ENCODE assay signal across 16 cellular contexts in the genomic region with DNA sequence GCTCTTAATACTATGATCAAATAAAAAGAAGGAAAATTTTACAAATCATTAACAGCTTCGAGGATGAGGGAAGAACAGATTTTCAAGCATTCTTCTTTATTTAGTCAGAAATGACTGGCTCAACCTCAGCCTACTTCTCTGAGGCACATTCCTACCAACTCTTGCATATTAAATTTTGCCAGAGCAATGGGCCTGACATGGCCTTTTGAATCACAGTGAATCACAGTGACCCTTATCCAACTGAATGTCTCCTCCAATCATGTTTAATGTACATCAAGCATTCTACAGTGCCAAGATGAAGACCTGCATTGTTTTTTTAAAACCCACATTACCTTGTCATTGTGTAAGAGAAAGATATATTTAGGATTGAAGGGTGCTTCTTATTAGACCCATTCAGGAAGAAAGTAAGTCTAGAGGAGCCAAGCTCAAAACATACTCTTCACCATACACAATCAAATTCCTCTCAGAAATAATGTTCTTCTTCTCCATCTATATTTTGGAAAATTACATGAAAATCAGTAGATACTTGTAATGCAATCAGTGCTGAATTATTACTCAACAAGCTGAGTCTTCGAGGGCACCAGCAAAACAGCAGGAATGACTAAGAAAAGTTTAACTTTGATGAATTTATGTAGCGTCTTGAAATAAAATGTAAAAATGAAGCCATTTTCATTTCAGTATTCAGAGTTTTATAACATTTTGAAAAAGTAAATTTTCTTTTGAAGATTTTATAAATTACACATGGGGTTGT. TPM values are rescaled to one million over a fixed set of nuclear protein-coding genes. Genes with fewer than 3 reads are reported as not detected.
A peak's percentile ranks its signal among the peaks of the same experiment; 100 is the strongest.
DNase-seq lines count a peak whose midpoint lies in the region; ATAC-seq and TF ChIP-seq lines count a peak whose summit lies in the region.
"Had no signal": no experiment of that assay in that cellular context is flagged by ENCODE, and none has a peak within 500 bp of the region (broad histone marks: within the 10 kb centered on the region; RNA-seq: fewer than 3 reads in every experiment).

No MANE protein-coding gene starts in this region.

- H3K27ac Mint-ChIP-seq in T-cell = no peak overlapping the region
- H3K27ac Mint-ChIP-seq: activated naive CD8-positive, alpha-beta T cell treated with anti-CD3 and anti-CD28 coated beads, Interleukin-2, amount 50 U/mL, for 24 hours; effector memory CD8-positive, alpha-beta T cell; neural progenitor cell had no signal

- no peaks in the 10 kb centered on the region for H3K27me3 ChIP-seq in SK-N-SH (ENCODE audit: insufficient read depth)
- H3K27me3 ChIP-seq: neural progenitor cell had no signal

- peaks cover 0 to 7% of the 10 kb centered on the region in 2 experiments; a peak in 2 of 4 replicates for H3K4me1 ChIP-seq in SK-N-SH (ENCODE audit: control insufficient read depth in 1 of 2, insufficient read depth in 2 of 2, low read depth in 1 of 2, low read length in 1 of 2)
- H3K4me1 ChIP-seq: neural progenitor cell had no signal

- H3K9ac ChIP-seq in SK-N-SH = peak overlapping the region; percentile 37; the same call in 1 of the 2 replicates
- H3K9ac ChIP-seq: neural progenitor cell had no signal

- H3K9me3 Mint-ChIP-seq in T-cell = peaks cover 4 to 27% (median 12%) of the 10 kb centered on the region in 3 donors

- H3K4me3 Mint-ChIP-seq in T-cell = no peak overlapping the region
- H3K4me3 Mint-ChIP-seq: activated naive CD8-positive, alpha-beta T cell treated with anti-CD3 and anti-CD28 coated beads, Interleukin-2, amount 50 U/mL, for 24 hours; effector memory CD8-positive, alpha-beta T cell; neural progenitor cell had no signal

- peaks cover 10% of the 10 kb centered on the region for H3K36me3 Mint-ChIP-seq in T-cell
- H3K36me3 Mint-ChIP-seq: neural progenitor cell had no signal

- ATAC-seq in GM21619 (IDR thresholded peaks at IDR 0.05; ENCODE audit: unreplicated experiment) (no peak), T-cell (replicated peaks in 1 of 4) (no peak), GM18861 (IDR thresholded peaks at IDR 0.05; ENCODE audit: unreplicated experiment) (no peak), HG03175 (IDR thresholded peaks at IDR 0.05; ENCODE audit: unreplicated experiment) (no peak)
- ATAC-seq: activated naive CD8-positive, alpha-beta T cell treated with anti-CD3 and anti-CD28 coated beads, Interleukin-2, amount 50 U/mL, for 24 hours; effector memory CD8-positive, alpha-beta T cell had no signal

- DNase-seq in GM04503 (ENCODE audit: low read depth) = peak; percentile 77
- no peak for DNase-seq in SK-N-SH
- DNase-seq in fibroblast of mammary gland (ENCODE audit: low read depth) = peak; percentile 97
- DNase-seq in retina = peak; percentile 57
- DNase-seq in T-cell = no peak
- DNase-seq: activated CD8-positive, alpha-beta memory T cell treated with anti-CD3 and anti-CD28 coated beads, Interleukin-2, amount 50 U/mL, for 4 hours; activated naive CD8-positive, alpha-beta T cell treated with anti-CD3 and anti-CD28 coated beads, Interleukin-2, amount 50 U/mL, for 24 hours; effector memory CD8-positive, alpha-beta T cell; MM.1S; SHP77 treated with DMSO at 0.1 percent for 48 hours; stimulated activated CD4-positive, alpha-beta T cell treated with anti-CD3 and anti-CD28 coated beads, Interleukin-15, amount 100 ng/mL, for 24 hours had no signal

- no peaks in the 10 kb centered on the region for H4K20me1 ChIP-seq in SK-N-SH (ENCODE audit: insufficient read depth)

- H3K4me1 Mint-ChIP-seq in T-cell = no peaks in the 10 kb centered on the region
- H3K4me1 Mint-ChIP-seq: activated naive CD8-positive, alpha-beta T cell treated with anti-CD3 and anti-CD28 coated beads, Interleukin-2, amount 50 U/mL, for 24 hours had no signal

- H3K27me3 Mint-ChIP-seq in T-cell = no peaks in the 10 kb centered on the region
- H3K27me3 Mint-ChIP-seq: activated naive CD8-positive, alpha-beta T cell treated with anti-CD3 and anti-CD28 coated beads, Interleukin-2, amount 50 U/mL, for 24 hours; effector memory CD8-positive, alpha-beta T cell had no signal

- 0 out of 2 replicates have a peak, but pooled peaks cover 7% of the 10 kb centered on the region for H3K9me3 ChIP-seq in SK-N-SH

- CTCF ChIA-PET in SK-N-SH (lab: Yijun Ruan, JAX) (interaction anchor here (1.1 kb wide), 1 partner anchor 39 kb away, joined by 3 read pairs; no protein-coding TSS in a partner anchor), T-cell (lab: Charles Lee) (interaction anchor here in 1 of 2 donors (0.6 kb wide), 1 partner anchor 535 kb away, joined by 4 read pairs; no protein-coding TSS in a partner anchor)

- POLR2A ChIA-PET in SK-N-SH (lab: Yijun Ruan, JAX) (no interaction called here), T-cell (lab: Charles Lee) (no interaction called here)

- peaks cover 0 to 23% of the 10 kb centered on the region in 2 experiments for H3K36me3 ChIP-seq in SK-N-SH (replicated peaks in 1 of 2; ENCODE audit: control insufficient read depth in 1 of 2, insufficient read depth in 2 of 2, low read length in 1 of 2)

- no peak overlapping the region for H2AFZ ChIP-seq in SK-N-SH (ENCODE audit: low read depth)
- H2AFZ ChIP-seq: neural progenitor cell had no signal

- peaks cover 28% of the 10 kb centered on the region for H3F3A ChIP-seq in SK-N-SH (replicated peaks; ENCODE audit: insufficient read depth)

- peak overlapping the region; percentile 36; the same call in 1 of the 2 replicates for H3K4me2 ChIP-seq in SK-N-SH
- H3K4me2 ChIP-seq: neural progenitor cell had no signal

- H3K4me3 ChIP-seq in SK-N-SH (ENCODE audit: low read depth in 2 of 2, low read length in 1 of 2) (no peak overlapping the region), fibroblast of mammary gland (ENCODE audit: control insufficient read depth, low read depth, low read length) (no peak overlapping the region)
- H3K4me3 ChIP-seq: neural progenitor cell had no signal

- H3K9me2 ChIP-seq in SK-N-SH = no peaks in the 10 kb centered on the region

- no peak for TF ChIP-seq CTCF in SK-N-SH (IDR thresholded peaks at IDR 0.05)
- TF ChIP-seq CTCF in fibroblast of mammary gland (conservative IDR thresholded peaks at IDR 0.05; ENCODE audit: control insufficient read depth, insufficient read depth, low read depth, low read length) = no peak

- no peaks in the 10 kb centered on the region for H3K79me2 ChIP-seq in SK-N-SH (ENCODE audit: insufficient read depth)

- 5% methylated on average over 3 of the region's 3 CpGs for WGBS in SK-N-SH (ENCODE audit: low lambda C conversion rate)

- 0 out of 2 replicates have a peak, but pooled peaks have one; percentile 4 for TF ChIP-seq RAD21 in SK-N-SH (IDR thresholded peaks at IDR 0.05; ENCODE audit: low read length)

- peak; percentile 84 to 100 for TF ChIP-seq EP300 in SK-N-SH (IDR thresholded peaks at IDR 0.05; ENCODE audit: borderline replicate concordance in 1 of 2, low read depth in 1 of 2, low read length in 1 of 2)

- peak overlapping the region; percentile 88 to 89; a peak in 3 of 4 replicates for H3K27ac ChIP-seq in SK-N-SH (ENCODE audit: low read depth in 2 of 2, low read length in 1 of 2)
- H3K27ac ChIP-seq: neural progenitor cell had no signal

TF ChIP-seq in SK-N-SH, 30 proteins besides CTCF, POLR2A, EP300 and RAD21 (continues in another document):
- TF ChIP-seq MEF2A (IDR thresholded peaks at IDR 0.05; ENCODE audit: borderline replicate concordance, low read depth) = peak; percentile 92
- TF ChIP-seq FOXJ3 (CRISPR knock-in tag; IDR thresholded peaks at IDR 0.05) = no peak
- TF ChIP-seq YY1 (IDR thresholded peaks at IDR 0.05; ENCODE audit: low read depth) = peak; percentile 38; the same call in 1 of the 2 replicates
- TF ChIP-seq TCF12 (IDR thresholded peaks at IDR 0.05) = peak; percentile 99
- TF ChIP-seq, protein P1, sequence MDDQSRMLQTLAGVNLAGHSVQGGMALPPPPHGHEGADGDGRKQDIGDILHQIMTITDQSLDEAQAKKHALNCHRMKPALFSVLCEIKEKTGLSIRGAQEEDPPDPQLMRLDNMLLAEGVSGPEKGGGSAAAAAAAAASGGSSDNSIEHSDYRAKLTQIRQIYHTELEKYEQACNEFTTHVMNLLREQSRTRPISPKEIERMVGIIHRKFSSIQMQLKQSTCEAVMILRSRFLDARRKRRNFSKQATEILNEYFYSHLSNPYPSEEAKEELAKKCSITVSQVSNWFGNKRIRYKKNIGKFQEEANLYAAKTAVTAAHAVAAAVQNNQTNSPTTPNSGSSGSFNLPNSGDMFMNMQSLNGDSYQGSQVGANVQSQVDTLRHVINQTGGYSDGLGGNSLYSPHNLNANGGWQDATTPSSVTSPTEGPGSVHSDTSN (IDR thresholded peaks at IDR 0.05) = peak; percentile 99
- TF ChIP-seq, protein P2, sequence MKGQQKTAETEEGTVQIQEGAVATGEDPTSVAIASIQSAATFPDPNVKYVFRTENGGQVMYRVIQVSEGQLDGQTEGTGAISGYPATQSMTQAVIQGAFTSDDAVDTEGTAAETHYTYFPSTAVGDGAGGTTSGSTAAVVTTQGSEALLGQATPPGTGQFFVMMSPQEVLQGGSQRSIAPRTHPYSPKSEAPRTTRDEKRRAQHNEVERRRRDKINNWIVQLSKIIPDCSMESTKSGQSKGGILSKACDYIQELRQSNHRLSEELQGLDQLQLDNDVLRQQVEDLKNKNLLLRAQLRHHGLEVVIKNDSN (IDR thresholded peaks at IDR 0.05; ENCODE audit: borderline replicate concordance, low read depth) = 0 out of 2 replicates have a peak, but pooled peaks have one; percentile 37
- peak; percentile 92; the same call in 1 of the 2 replicates for TF ChIP-seq POLR2AphosphoS5 (IDR thresholded peaks at IDR 0.05; ENCODE audit: low read depth, low read length)
- TF ChIP-seq, protein P3, sequence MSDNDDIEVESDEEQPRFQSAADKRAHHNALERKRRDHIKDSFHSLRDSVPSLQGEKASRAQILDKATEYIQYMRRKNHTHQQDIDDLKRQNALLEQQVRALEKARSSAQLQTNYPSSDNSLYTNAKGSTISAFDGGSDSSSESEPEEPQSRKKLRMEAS (IDR thresholded peaks at IDR 0.05; ENCODE audit: low read depth) = peak; percentile 58
- TF ChIP-seq RCOR1 (IDR thresholded peaks at IDR 0.05; ENCODE audit: low read length) = no peak

RNA-seq across cellular contexts. Expression of a gene that starts 44.1 kb away (rescaled TPM):
- 252 and 379 TPM in 2 replicates for polyA plus RNA-seq in SK-N-SH (2012; rRNA removed)
- 385 and 417 TPM in 2 replicates for polyA plus RNA-seq in SK-N-SH (2012; cell fraction: cytosol; rRNA removed)
- 88.2 and 221 TPM in 2 replicates for polyA plus RNA-seq in SK-N-SH (2012; cell fraction: nucleus; rRNA removed)
- total RNA-seq in T-cell = under 1 TPM in 4 of 5 donors, not detected in 1; 0.13 to 0.53 (median 0.15) TPM
- total RNA-seq: NCI-H460 had no signal

Comparison
In these comparisons a context has a peak if more than half of its experiments do, and no peak if none do; other contexts are left out.
1. DNase-seq: peak in GM04503 (single experiment), fibroblast of mammary gland (single experiment) and retina (single experiment); none in SK-N-SH (single experiment) and T-cell (0 of 34).